8 cellular contexts compared by ENCODE assay signal in genomic region chr6:158653577-158654354, GRCh38. TPM values are rescaled to one million over a fixed set of nuclear protein-coding genes. Genes with fewer than 3 reads are reported as not detected.
DNase-seq lines count a peak whose midpoint lies in the region; ATAC-seq and TF ChIP-seq lines count a peak whose summit lies in the region.

No MANE protein-coding gene starts in this region.

- H3K9me3 ChIP-seq in MM.1S (replicated peaks; ENCODE audit: insufficient read depth, low read length) (no peaks in the 10 kb centered on the region), neural progenitor cell (ENCODE audit: low read depth) (no peaks in the 10 kb centered on the region)

- H4K20me1 ChIP-seq in MM.1S (ENCODE audit: insufficient read depth, low read length), result no peaks in the 10 kb centered on the region
- H4K20me1 ChIP-seq in neural progenitor cell (ENCODE audit: low read depth), result no peaks in the 10 kb centered on the region

- peaks cover 7% of the 10 kb centered on the region; the same call in 1 of the 2 replicates for H3K27me3 ChIP-seq in MM.1S (replicated peaks; ENCODE audit: insufficient read depth, low read length)
- H3K27me3 ChIP-seq in neural progenitor cell, result no peaks in the 10 kb centered on the region

- H3K27ac ChIP-seq in MM.1S (ENCODE audit: low read length) (peak overlapping the region; percentile 82), neural progenitor cell (no peak overlapping the region)

- peaks cover 11% of the 10 kb centered on the region for H3K27me3 Mint-ChIP-seq in neural progenitor cell (ENCODE audit: insufficient read depth, low read depth)

- peak; percentile 42 for ATAC-seq in GM21360 (IDR thresholded peaks at IDR 0.05; ENCODE audit: unreplicated experiment)

- H3F3A ChIP-seq in MM.1S (ENCODE audit: insufficient read depth, low read length) (peaks cover 20% of the 10 kb centered on the region), neural progenitor cell (ENCODE audit: low read depth) (no peaks in the 10 kb centered on the region)

- no peaks in the 10 kb centered on the region for H3K9me3 Mint-ChIP-seq in neural progenitor cell

- no peak overlapping the region for H3K4me3 Mint-ChIP-seq in neural progenitor cell

- H3K36me3 ChIP-seq in MM.1S (replicated peaks; ENCODE audit: insufficient read depth, low read length), result no peaks in the 10 kb centered on the region
- no peaks in the 10 kb centered on the region for H3K36me3 ChIP-seq in neural progenitor cell

- H3K4me1 ChIP-seq in MM.1S (ENCODE audit: low read length), result peaks cover 19% of the 10 kb centered on the region
- no peaks in the 10 kb centered on the region for H3K4me1 ChIP-seq in neural progenitor cell

- H2AFZ ChIP-seq in MM.1S (ENCODE audit: low read length), result no peak overlapping the region
- H2AFZ ChIP-seq in neural progenitor cell (replicated peaks), result no peak overlapping the region

- no peak for TF ChIP-seq CTCF in MM.1S (IDR thresholded peaks at IDR 0.05; ENCODE audit: low read length)
- no peak for TF ChIP-seq CTCF in neural progenitor cell (IDR thresholded peaks at IDR 0.05)

- H3K36me3 Mint-ChIP-seq in neural progenitor cell, result no peaks in the 10 kb centered on the region

- peak overlapping the region; percentile 46 for H3K9ac ChIP-seq in MM.1S (ENCODE audit: low read length)
- H3K9ac ChIP-seq in neural progenitor cell, result no peak overlapping the region

- H3K4me3 ChIP-seq in MM.1S (ENCODE audit: low read length), result no peak overlapping the region
- no peak overlapping the region for H3K4me3 ChIP-seq in neural progenitor cell

- H3K4me2 ChIP-seq in MM.1S (ENCODE audit: low read depth, low read length) (peak overlapping the region; percentile 67), neural progenitor cell (no peak overlapping the region)

- no peaks in the 10 kb centered on the region for H3K9me2 ChIP-seq in MM.1S (replicated peaks; ENCODE audit: insufficient read depth, low read length)

- H3K79me2 ChIP-seq in MM.1S (ENCODE audit: low read length) (no peaks in the 10 kb centered on the region), neural progenitor cell (ENCODE audit: low read depth) (no peaks in the 10 kb centered on the region)

- peak; percentile 87 for DNase-seq in MM.1S
- peak; percentile 78 for DNase-seq in activated T-helper 1 cell treated with Interleukin-2 at 50 U/mL for 16 hours (ENCODE audit: low read depth)
- DNase-seq in islet precursor cell, result peak; percentile 47
- DNase-seq in stimulated activated CD4-positive, alpha-beta T cell treated with anti-CD3 and anti-CD28 coated beads, TNF-alpha, amount 100 ng/mL, for 4 hours (ENCODE audit: low read depth in 3 of 3), result peak; percentile 48 to 79 (median 72)
- DNase-seq in neural progenitor cell (ENCODE audit: low spot score), result no peak
- DNase-seq in NCI-H146 (lab: John Stamatoyannopoulos, UW), result no peak
- no peak for DNase-seq in NCI-H446 (lab: John Stamatoyannopoulos, UW)

- peaks cover 27% of the 10 kb centered on the region for H3K4me1 Mint-ChIP-seq in neural progenitor cell

- H3K27ac Mint-ChIP-seq in neural progenitor cell, result no peak overlapping the region

RNA-seq across cellular contexts. Expression of gene SYTL3, which starts 3.9 kb away (rescaled TPM):
- total RNA-seq in neural progenitor cell (ENCODE audit: low replicate concordance), result 0.25 TPM in 1 of 2 replicates, not detected in the other

RNA-seq across cellular contexts. Expression of gene DYNLT1, which starts 9.2 kb away (rescaled TPM):
- total RNA-seq in neural progenitor cell (ENCODE audit: low replicate concordance), result 71.1 and 82.8 TPM in 2 replicates

Comparison
In these comparisons a context has a peak if more than half of its experiments do, and no peak if none do; other contexts are left out.
1. DNase-seq: peak in MM.1S (single experiment), activated T-helper 1 cell treated with Interleukin-2 at 50 U/mL for 16 hours (single experiment), islet precursor cell (single experiment) and stimulated activated CD4-positive, alpha-beta T cell treated with anti-CD3 and anti-CD28 coated beads, TNF-alpha, amount 100 ng/mL, for 4 hours (3 of 3); none in neural progenitor cell (single experiment), NCI-H146 (single experiment) and NCI-H446 (0 of 2).